ENCODE assay signal across 20 cellular contexts in genomic region chr15:70562906-70563305, GRCh38.
DNase-seq lines count a peak whose midpoint lies in the region; ATAC-seq, FAIRE-seq and TF ChIP-seq lines count a peak whose summit lies in the region.
"Had no signal": no experiment of that assay in that cellular context is flagged by ENCODE, and none has a peak within 500 bp of the region (broad histone marks: within the 10 kb centered on the region; RNA-seq: fewer than 3 reads in every experiment).

No MANE protein-coding gene starts in this region.

- H3K27ac ChIP-seq in astrocyte (ENCODE audit: low read depth, low read length), result no peak overlapping the region
- no peak overlapping the region for H3K27ac ChIP-seq in sigmoid colon
- H3K27ac ChIP-seq: RWPE1 had no signal

- no peaks in the 10 kb centered on the region for H3K36me3 ChIP-seq in astrocyte (ENCODE audit: insufficient read depth, low read length)
- H3K36me3 ChIP-seq in sigmoid colon, result no peaks in the 10 kb centered on the region
- H3K36me3 ChIP-seq: MG63 had no signal

- POLR2A ChIA-PET in activated CD4-positive, alpha-beta T cell treated with anti-CD3 and anti-CD28 coated beads for 36 hours (lab: Charles Lee), result no interaction called here

- H3K27ac Mint-ChIP-seq in activated CD4-positive, alpha-beta T cell treated with anti-CD3 and anti-CD28 coated beads, Interleukin-2, amount 10 ng/mL, durations not matched to agents 24 days and 14 days, result peak overlapping the region; percentile 42
- H3K27ac Mint-ChIP-seq in activated CD4-positive, alpha-beta T cell treated with anti-CD3 and anti-CD28 coated beads for 36 hours, result no peak overlapping the region
- H3K27ac Mint-ChIP-seq in astrocyte (ENCODE audit: unreplicated experiment), result peak overlapping the region; percentile 34
- H3K27ac Mint-ChIP-seq: B cell, CD14-positive monocyte had no signal

- TF ChIP-seq POLR2A in sigmoid colon (IDR thresholded peaks at IDR 0.05), result no peak

- peaks cover 36% of the 10 kb centered on the region for H3K27me3 Mint-ChIP-seq in activated CD4-positive, alpha-beta T cell treated with anti-CD3 and anti-CD28 coated beads, Interleukin-2, amount 10 ng/mL, durations not matched to agents 24 days and 14 days
- H3K27me3 Mint-ChIP-seq in activated CD4-positive, alpha-beta T cell treated with anti-CD3 and anti-CD28 coated beads for 36 hours, result no peaks in the 10 kb centered on the region
- peaks cover 35% of the 10 kb centered on the region for H3K27me3 Mint-ChIP-seq in astrocyte (ENCODE audit: low read depth, unreplicated experiment)

- no peak for TF ChIP-seq EP300 in sigmoid colon (IDR thresholded peaks at IDR 0.05)

- CTCF ChIA-PET in activated CD4-positive, alpha-beta T cell treated with anti-CD3 and anti-CD28 coated beads for 36 hours (lab: Charles Lee), result interaction anchor here (0.8 to 1.4 kb wide), 4 partner anchors 8 to 45 kb away, joined by 3 read pairs; no protein-coding TSS in a partner anchor

- no peak overlapping the region for H3K9ac ChIP-seq in astrocyte (ENCODE audit: low read length)

- peaks cover 4% of the 10 kb centered on the region for H4K20me1 ChIP-seq in astrocyte (ENCODE audit: insufficient read depth, low read length)

- no peaks in the 10 kb centered on the region for H3K79me2 ChIP-seq in astrocyte (ENCODE audit: insufficient read depth, low read length)

- H3K4me3 ChIP-seq in astrocyte (ENCODE audit: insufficient read depth, low read depth, low read length) (no peak overlapping the region), sigmoid colon (no peak overlapping the region)
- H3K4me3 ChIP-seq: K562, MG63 had no signal

- H3K9me3 Mint-ChIP-seq in activated CD4-positive, alpha-beta T cell treated with anti-CD3 and anti-CD28 coated beads, Interleukin-2, amount 10 ng/mL, durations not matched to agents 24 days and 14 days, result no peaks in the 10 kb centered on the region
- no peaks in the 10 kb centered on the region for H3K9me3 Mint-ChIP-seq in activated CD4-positive, alpha-beta T cell treated with anti-CD3 and anti-CD28 coated beads for 36 hours (ENCODE audit: low read depth)
- H3K9me3 Mint-ChIP-seq in astrocyte (ENCODE audit: unreplicated experiment), result no peaks in the 10 kb centered on the region

- no peak for TF ChIP-seq CTCF in astrocyte (IDR thresholded peaks at IDR 0.05; ENCODE audit: insufficient read depth, low read depth, low read length)
- TF ChIP-seq CTCF in sigmoid colon (IDR thresholded peaks at IDR 0.05), result no peak

- peaks cover 19% of the 10 kb centered on the region for H3K27me3 ChIP-seq in astrocyte (ENCODE audit: insufficient read depth, low read length)
- peaks cover 0 to 10% (median 0%) of the 10 kb centered on the region in 3 donors for H3K27me3 ChIP-seq in sigmoid colon
- H3K27me3 ChIP-seq: MG63 had no signal

- no peaks in the 10 kb centered on the region for H3K9me3 ChIP-seq in astrocyte (ENCODE audit: insufficient read depth, low read depth, low read length)
- H3K9me3 ChIP-seq in sigmoid colon, result no peaks in the 10 kb centered on the region
- H3K9me3 ChIP-seq: MG63 had no signal

- H3K4me2 ChIP-seq in astrocyte (ENCODE audit: low read length), result no peak overlapping the region

- H3K36me3 Mint-ChIP-seq in activated CD4-positive, alpha-beta T cell treated with anti-CD3 and anti-CD28 coated beads, Interleukin-2, amount 10 ng/mL, durations not matched to agents 24 days and 14 days (ENCODE audit: low read depth), result no peaks in the 10 kb centered on the region
- H3K36me3 Mint-ChIP-seq in activated CD4-positive, alpha-beta T cell treated with anti-CD3 and anti-CD28 coated beads for 36 hours (ENCODE audit: low read depth), result no peaks in the 10 kb centered on the region
- H3K36me3 Mint-ChIP-seq in astrocyte (ENCODE audit: low read depth, unreplicated experiment), result no peaks in the 10 kb centered on the region
- H3K36me3 Mint-ChIP-seq: CD14-positive monocyte had no signal

- no peak overlapping the region for H2AFZ ChIP-seq in astrocyte (ENCODE audit: low read depth, low read length)

- intact Hi-C loops in activated CD4-positive, alpha-beta T cell treated with anti-CD3 and anti-CD28 coated beads, Interleukin-2, amount 10 ng/mL, durations not matched to agents 24 days and 14 days (cut with micrococcal nuclease), result no loop called here
- intact Hi-C loops in activated CD4-positive, alpha-beta T cell treated with anti-CD3 and anti-CD28 coated beads for 36 hours (cut with DNase I, micrococcal nuclease), result no loop called here
- intact Hi-C loops in sigmoid colon (cut with DNase I), result no loop called here

- ATAC-seq in activated CD4-positive, alpha-beta T cell treated with anti-CD3 and anti-CD28 coated beads for 36 hours, result no peak
- ATAC-seq: K562 had no signal

- H3K4me3 Mint-ChIP-seq in activated CD4-positive, alpha-beta T cell treated with anti-CD3 and anti-CD28 coated beads, Interleukin-2, amount 10 ng/mL, durations not matched to agents 24 days and 14 days, result no peak overlapping the region
- no peak overlapping the region for H3K4me3 Mint-ChIP-seq in activated CD4-positive, alpha-beta T cell treated with anti-CD3 and anti-CD28 coated beads for 36 hours
- no peak overlapping the region for H3K4me3 Mint-ChIP-seq in astrocyte (ENCODE audit: unreplicated experiment)
- H3K4me3 Mint-ChIP-seq: B cell, CD14-positive monocyte had no signal

- 86 to 88% methylated on average over 2 of the region's 2 CpGs for WGBS in sigmoid colon, 2 donors

- DNase-seq in activated CD4-positive, alpha-beta T cell treated with anti-CD3 and anti-CD28 coated beads, Interleukin-2, amount 10 ng/mL, durations not matched to agents 24 days and 14 days, result no peak
- DNase-seq in activated CD4-positive, alpha-beta T cell treated with anti-CD3 and anti-CD28 coated beads for 36 hours, result no peak
- DNase-seq in D341Med (ENCODE audit: low spot score) (peak; percentile 15), astrocyte (ENCODE audit: low read depth) (no peak), sigmoid colon (peak; percentile 22), anterior cingulate cortex (lab: John Stamatoyannopoulos, UW) (no peak), Ammon's horn (ENCODE audit: low spot score) (no peak), AG08395 (ENCODE audit: low spot score) (no peak)
- DNase-seq: DMS79 treated with DMSO at 0.1 percent for 48 hours; MG63; NCI-H1417; NCI-H2081 treated with DMSO at 0.1 percent for 48 hours; NCI-H510A; NK-92 treated with Interleukin-12 subunit alpha and Interleukin-12 subunit beta, amount 100 ng/mL, for 24 hours; SHP77 treated with DMSO at 0.1 percent for 48 hours had no signal

- peaks cover 5% of the 10 kb centered on the region for H3K4me1 Mint-ChIP-seq in activated CD4-positive, alpha-beta T cell treated with anti-CD3 and anti-CD28 coated beads, Interleukin-2, amount 10 ng/mL, durations not matched to agents 24 days and 14 days
- H3K4me1 Mint-ChIP-seq in activated CD4-positive, alpha-beta T cell treated with anti-CD3 and anti-CD28 coated beads for 36 hours, result peaks cover 16% of the 10 kb centered on the region
- peaks cover 5% of the 10 kb centered on the region for H3K4me1 Mint-ChIP-seq in astrocyte (ENCODE audit: low read depth, unreplicated experiment)
- H3K4me1 Mint-ChIP-seq: B cell had no signal

- H3K4me1 ChIP-seq in astrocyte (ENCODE audit: insufficient read depth, low read length) (no peaks in the 10 kb centered on the region), sigmoid colon (peaks cover 0 to 9% (median 6%) of the 10 kb centered on the region in 4 donors)

- no peak for FAIRE-seq in astrocyte (lab: Jason Lieb, UNC)
- FAIRE-seq: H54, K562 had no signal

Comparison
In these comparisons a context has a peak if more than half of its experiments do, and no peak if none do; other contexts are left out.
1. DNase-seq: peak in D341Med (single experiment) and sigmoid colon (single experiment); none in activated CD4-positive, alpha-beta T cell treated with anti-CD3 and anti-CD28 coated beads, Interleukin-2, amount 10 ng/mL, durations not matched to agents 24 days and 14 days (single experiment), activated CD4-positive, alpha-beta T cell treated with anti-CD3 and anti-CD28 coated beads for 36 hours (single experiment), astrocyte (single experiment), anterior cingulate cortex (0 of 58), Ammon's horn (single experiment) and AG08395 (single experiment).